Comparison of ENCODE assay signal across 1 cellular context in the genomic region with DNA sequence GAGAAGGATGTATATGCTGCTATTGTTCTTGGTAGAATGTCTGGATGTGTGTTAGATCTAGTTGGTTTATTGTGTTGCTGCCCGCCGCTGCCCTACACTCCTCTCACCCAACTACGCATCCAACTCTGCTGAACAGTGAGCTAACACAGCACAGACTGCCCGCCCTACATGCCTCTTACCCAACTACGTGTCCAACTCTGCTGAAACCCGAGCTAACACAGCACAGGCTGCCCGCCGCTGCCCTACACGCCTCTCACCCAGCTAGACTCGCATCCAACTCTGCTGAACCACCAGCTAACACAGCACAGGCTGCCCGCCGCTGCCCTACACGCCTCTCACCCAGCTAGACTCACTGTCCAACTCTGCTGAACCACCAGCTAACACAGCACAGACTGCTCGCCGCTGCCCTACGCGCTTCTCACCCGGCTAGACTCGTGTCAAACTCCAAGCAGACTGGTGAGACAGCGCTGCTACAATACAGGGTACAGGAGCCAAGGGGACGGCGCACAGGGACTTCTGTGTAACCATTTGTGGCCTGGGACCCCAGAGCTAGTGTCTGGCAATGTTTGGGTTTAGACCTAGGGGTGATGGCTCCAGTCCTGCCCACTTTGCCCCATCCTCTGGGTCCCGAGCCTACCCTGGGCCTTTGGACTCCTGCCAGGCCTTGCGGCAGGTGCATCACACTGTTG.
TF ChIP-seq lines count a peak whose summit lies in the region.

No MANE protein-coding gene starts in this region.

TF ChIP-seq in IMR-90, 13 proteins besides CTCF, POLR2A, EP300 and RAD21:
- TF ChIP-seq RCOR1 (IDR thresholded peaks at IDR 0.05; ENCODE audit: insufficient replicate concordance, low read length) (no peak), CHD1 (IDR thresholded peaks at IDR 0.05; ENCODE audit: low read depth, low read length) (no peak), USF2 (IDR thresholded peaks at IDR 0.05; ENCODE audit: low read depth, low read length) (no peak), RFX5 (IDR thresholded peaks at IDR 0.05; ENCODE audit: low read depth, low read length) (no peak), MAFK (IDR thresholded peaks at IDR 0.05; ENCODE audit: low read depth, low read length) (no peak), MXI1 (IDR thresholded peaks at IDR 0.05; ENCODE audit: borderline replicate concordance, low read depth, low read length) (no peak), BHLHE40 (IDR thresholded peaks at IDR 0.05; ENCODE audit: low read depth, low read length) (no peak), CEBPB (IDR thresholded peaks at IDR 0.05; ENCODE audit: low read depth, low read length) (no peak), MAZ (IDR thresholded peaks at IDR 0.05; ENCODE audit: borderline replicate concordance, low read depth, low read length) (no peak), NFE2L2 (IDR thresholded peaks at IDR 0.05; ENCODE audit: low read depth, low read length) (no peak), FOS (IDR thresholded peaks at IDR 0.05; ENCODE audit: low read depth, low read length) (no peak)
- TF ChIP-seq, protein P1, sequence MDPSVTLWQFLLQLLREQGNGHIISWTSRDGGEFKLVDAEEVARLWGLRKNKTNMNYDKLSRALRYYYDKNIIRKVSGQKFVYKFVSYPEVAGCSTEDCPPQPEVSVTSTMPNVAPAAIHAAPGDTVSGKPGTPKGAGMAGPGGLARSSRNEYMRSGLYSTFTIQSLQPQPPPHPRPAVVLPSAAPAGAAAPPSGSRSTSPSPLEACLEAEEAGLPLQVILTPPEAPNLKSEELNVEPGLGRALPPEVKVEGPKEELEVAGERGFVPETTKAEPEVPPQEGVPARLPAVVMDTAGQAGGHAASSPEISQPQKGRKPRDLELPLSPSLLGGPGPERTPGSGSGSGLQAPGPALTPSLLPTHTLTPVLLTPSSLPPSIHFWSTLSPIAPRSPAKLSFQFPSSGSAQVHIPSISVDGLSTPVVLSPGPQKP (IDR thresholded peaks at IDR 0.05; ENCODE audit: borderline replicate concordance, low read depth, low read length), result no peak
